In genomic region chr1:68232354-68233148, GRCh38 we compare ENCODE assay signal across 8 cellular contexts. TPM values are rescaled to one million over a fixed set of nuclear protein-coding genes. Genes with fewer than 3 reads are reported as not detected.
A peak's percentile ranks its signal among the peaks of the same experiment; 100 is the strongest.
DNase-seq lines count a peak whose midpoint lies in the region; ATAC-seq and TF ChIP-seq lines count a peak whose summit lies in the region.

TSS of gene WLS (minus strand) at chr1:68232523. CDS start at chr1:68232299, 224 bp downstream.

- peak within 1 kb of the TSS; percentile 90 for H3K27ac Mint-ChIP-seq in endodermal cell

- H3K4me1 ChIP-seq in endodermal cell (ENCODE audit: control insufficient read depth, insufficient read depth, low read length), result no peaks in the 10 kb centered on the region

- no peaks in the 10 kb centered on the region for H3K36me3 ChIP-seq in endodermal cell (ENCODE audit: control insufficient read depth, insufficient read depth, low read length)

- peaks cover 36% of the 10 kb centered on the region for H3K4me1 Mint-ChIP-seq in endodermal cell

- no peaks in the 10 kb centered on the region for H3K9me3 Mint-ChIP-seq in endodermal cell

- TF ChIP-seq CTCF in AG04449 (IDR thresholded peaks at IDR 0.05; ENCODE audit: insufficient read depth, low read length, missing control alignments) (peak; percentile 9), HFF-Myc (IDR thresholded peaks at IDR 0.05; ENCODE audit: low read depth, low read length, missing control alignments) (no peak), endodermal cell (conservative IDR thresholded peaks at IDR 0.05) (peak; percentile 46)

- H3K27me3 ChIP-seq in endodermal cell (ENCODE audit: control insufficient read depth, insufficient read depth, low read length, poor library complexity, severe bottlenecking), result peaks cover 11% of the 10 kb centered on the region

- no peak for ATAC-seq in GM21825 (IDR thresholded peaks at IDR 0.05; ENCODE audit: unreplicated experiment)

- H3K9ac ChIP-seq in endodermal cell (ENCODE audit: extremely low read depth, low read length, poor library complexity, severe bottlenecking), result peak within 1 kb of the TSS; percentile 95

- H3K9me3 ChIP-seq in endodermal cell (ENCODE audit: control insufficient read depth, low read length), result no peaks in the 10 kb centered on the region

- CTCF ChIA-PET in AG04449 (lab: Yijun Ruan, JAX), result interaction anchor here (0.8 to 4.5 kb wide), 17 partner anchors 11 to 210 kb away, joined by 3 to 46 read pairs (median 5); no protein-coding TSS in a partner anchor

- H3K27ac ChIP-seq in endodermal cell (ENCODE audit: low read depth, low read length) (peak within 1 kb of the TSS; percentile 96), substantia nigra (ENCODE audit: low read depth, low read length, poor library complexity, severe bottlenecking) (peak within 1 kb of the TSS; percentile 46)

- DNase-seq in AG04449 (ENCODE audit: low read depth, low spot score) (no peak), HFF-Myc (ENCODE audit: extremely low read depth, low read depth) (peak; percentile 49), RKO (ENCODE audit: low spot score) (peak; percentile 82), endodermal cell (peak; percentile 92), lung microvascular endothelial cell (ENCODE audit: low read depth in 2 of 2) (peak; percentile 60 to 78), substantia nigra (lab: John Stamatoyannopoulos, UW) (peak in 47 of 49 donors; percentile 17 to 81 (median 62))
- no peak for DNase-seq in activated T-cell treated with anti-CD3 and anti-CD28 coated beads, Interleukin-2, amount 50 U/mL, for 48 hours

- H3K4me3 Mint-ChIP-seq in endodermal cell, result peak within 1 kb of the TSS; percentile 89

- 0% methylated on average over 5 to 41 of the region's 41 CpGs for WGBS in endodermal cell (ENCODE audit: insufficient coverage in 1 of 2, insufficient read length in 1 of 2), 2 experiments

- peaks cover 87% of the 10 kb centered on the region for H3K27me3 Mint-ChIP-seq in endodermal cell (ENCODE audit: insufficient read depth)

- no peaks in the 10 kb centered on the region for H3K36me3 Mint-ChIP-seq in endodermal cell (ENCODE audit: low read depth)

- POLR2A ChIA-PET in AG04449 (lab: Yijun Ruan, JAX), result interaction anchor here (0.6 to 2.0 kb wide), 11 partner anchors 8 to 466 kb away, joined by 3 to 12 read pairs (median 4); no protein-coding TSS in a partner anchor

- H3K4me3 ChIP-seq in AG04449 (ENCODE audit: low read depth, low read length), result peak within 1 kb of the TSS; percentile 81
- H3K4me3 ChIP-seq in HFF-Myc (replicated peaks; ENCODE audit: low read depth, low read length), result peak within 1 kb of the TSS; percentile 77
- H3K4me3 ChIP-seq in endodermal cell (ENCODE audit: low read length), result peak within 1 kb of the TSS; percentile 97

RNA-seq across cellular contexts. Expression of gene WLS, which starts in this region (rescaled TPM):
- 100 to 1,000 TPM in 1 of 2 donors, 10 to 100 TPM in 1; 90.8 to 115 TPM for total RNA-seq in endodermal cell
- polyA plus RNA-seq in endodermal cell (2013, experiment 1 of 2), result 341 TPM
- 322 TPM for polyA plus RNA-seq in endodermal cell (2013, experiment 2 of 2)
- total RNA-seq in lung microvascular endothelial cell, result 20.2 and 47.9 TPM in 2 replicates

Comparison
In these comparisons a context has a peak if more than half of its experiments do, and no peak if none do; other contexts are left out.
1. DNase-seq: peak in HFF-Myc (single experiment), RKO (single experiment), endodermal cell (single experiment), lung microvascular endothelial cell (2 of 2) and substantia nigra (47 of 49); none in AG04449 (single experiment) and activated T-cell treated with anti-CD3 and anti-CD28 coated beads, Interleukin-2, amount 50 U/mL, for 48 hours (0 of 2).
2. Peak in every context shown above with its lines, with median percentiles within 50 percentile points of each other: H3K4me3 ChIP-seq.